In the genomic region with DNA sequence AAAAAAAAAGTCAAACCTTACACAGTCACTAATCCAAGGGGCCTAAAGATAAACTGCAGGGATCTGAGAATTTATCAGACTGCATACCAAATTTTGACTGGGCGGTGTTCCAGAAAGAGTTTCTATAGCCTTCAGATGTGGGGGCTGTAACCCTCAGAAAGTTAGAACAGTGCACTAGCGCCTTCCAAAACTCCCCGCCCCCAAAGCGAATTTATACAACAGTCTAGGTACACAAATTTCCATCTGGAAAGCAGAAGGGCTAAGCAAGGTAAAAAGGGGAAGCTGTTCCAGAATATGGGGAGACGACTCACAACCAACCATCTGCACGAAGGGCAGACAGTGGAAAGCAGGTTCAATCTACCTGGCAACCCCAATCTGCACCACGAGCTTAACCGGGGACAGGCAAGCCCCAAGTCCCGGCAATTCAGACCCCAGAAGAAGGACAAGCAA, we compare ENCODE assay signal across 1 cellular context.
TF ChIP-seq lines count a peak whose summit lies in the region.

No MANE protein-coding gene starts in this region.

TF ChIP-seq in IMR-90, 13 proteins besides CTCF, POLR2A, EP300 and RAD21:
- TF ChIP-seq MXI1 (IDR thresholded peaks at IDR 0.05; ENCODE audit: borderline replicate concordance, low read depth, low read length) = no peak
- TF ChIP-seq, protein P1, sequence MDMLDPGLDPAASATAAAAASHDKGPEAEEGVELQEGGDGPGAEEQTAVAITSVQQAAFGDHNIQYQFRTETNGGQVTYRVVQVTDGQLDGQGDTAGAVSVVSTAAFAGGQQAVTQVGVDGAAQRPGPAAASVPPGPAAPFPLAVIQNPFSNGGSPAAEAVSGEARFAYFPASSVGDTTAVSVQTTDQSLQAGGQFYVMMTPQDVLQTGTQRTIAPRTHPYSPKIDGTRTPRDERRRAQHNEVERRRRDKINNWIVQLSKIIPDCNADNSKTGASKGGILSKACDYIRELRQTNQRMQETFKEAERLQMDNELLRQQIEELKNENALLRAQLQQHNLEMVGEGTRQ (IDR thresholded peaks at IDR 0.05; ENCODE audit: low read depth, low read length) = no peak
